ENCODE assay signal across 28 cellular contexts in the genomic region with DNA sequence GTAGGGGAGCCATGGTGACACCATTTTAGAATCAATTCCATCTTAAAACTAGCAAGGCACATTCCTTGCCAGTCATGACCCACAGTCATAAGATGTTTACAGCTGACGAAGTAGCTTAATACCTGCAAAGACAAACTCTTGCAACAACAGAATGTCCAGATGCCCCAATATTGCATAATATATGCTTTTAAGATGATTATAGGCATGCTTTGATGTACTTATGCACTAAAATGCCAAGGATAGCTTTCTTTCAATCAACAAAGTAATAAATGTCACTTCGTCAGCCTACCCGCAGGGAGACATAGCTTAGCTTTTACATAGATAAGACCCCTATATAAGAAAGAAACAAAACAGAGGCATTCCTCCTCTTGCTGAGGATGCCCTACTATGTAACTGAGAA. TPM values are rescaled to one million over a fixed set of nuclear protein-coding genes. Genes with fewer than 3 reads are reported as not detected.
DNase-seq lines count a peak whose midpoint lies in the region; ATAC-seq, FAIRE-seq and TF ChIP-seq lines count a peak whose summit lies in the region.
"Had no signal": no experiment of that assay in that cellular context is flagged by ENCODE, and none has a peak within 500 bp of the region (broad histone marks: within the 10 kb centered on the region; RNA-seq: fewer than 3 reads in every experiment).

No MANE protein-coding gene starts in this region.

- WGBS in body of pancreas, 2 donors, result 77 to 99% methylated on average over 3 of the region's 3 CpGs
- 79 to 88% methylated on average over 3 of the region's 3 CpGs for WGBS in pancreas, 2 donors

- H3K4me1 Mint-ChIP-seq in T-helper 17 cell, result peaks cover 26% of the 10 kb centered on the region

- no peak for TF ChIP-seq POLR2A in body of pancreas (IDR thresholded peaks at IDR 0.05)

- H3K4me3 ChIP-seq in body of pancreas, result no peak overlapping the region
- no peak overlapping the region for H3K4me3 ChIP-seq in fibroblast of villous mesenchyme (ENCODE audit: low read depth, low read length)
- no peak overlapping the region for H3K4me3 ChIP-seq in pancreas
- H3K4me3 ChIP-seq: A549; BLaER1 treated with 17β-estradiol and CSF1 and Interleukin-3, amounts not matched to agents 10 nM and 100 nM had no signal

- no peaks in the 10 kb centered on the region for H3K27me3 Mint-ChIP-seq in T-helper 17 cell
- H3K27me3 Mint-ChIP-seq: CD4-positive, alpha-beta T cell had no signal

- DNase-seq in T-helper 17 cell, result no peak
- no peak for DNase-seq in body of pancreas
- peak; percentile 39 for DNase-seq in fibroblast of villous mesenchyme (ENCODE audit: low read depth)
- DNase-seq in pancreas, result no peak
- DNase-seq in NCI-H1048 (lab: John Stamatoyannopoulos, UW), result no peak
- no peak for DNase-seq in stimulated activated naive CD4-positive, alpha-beta T cell treated with Interleukin-2 at 50 U/mL for 16 hours (lab: John Stamatoyannopoulos, UW)
- DNase-seq in ecto neural progenitor cell (ENCODE audit: low spot score), result no peak
- DNase-seq: AML-193; CD4-positive, alpha-beta T cell; DMS53; H7; IMR-90; KG1; MM.1S; NCI-H1417; NCI-H1694; NCI-H2029 treated with DMSO at 0.1 percent for 48 hours; NCI-H69; RPMI8226; SHP77 had no signal

- peaks cover 65% of the 10 kb centered on the region for H3K4me1 ChIP-seq in body of pancreas
- peaks cover 33 to 40% (median 34%) of the 10 kb centered on the region in 3 donors for H3K4me1 ChIP-seq in pancreas
- H3K4me1 ChIP-seq: A549 had no signal

- H3K9me3 ChIP-seq in T-helper 17 cell (ENCODE audit: control insufficient read depth, low read length, poor library complexity, severe bottlenecking), result no peaks in the 10 kb centered on the region
- H3K9me3 ChIP-seq in body of pancreas, result no peaks in the 10 kb centered on the region
- no peaks in the 10 kb centered on the region for H3K9me3 ChIP-seq in pancreas
- H3K9me3 ChIP-seq: A549 had no signal

- H3K36me3 ChIP-seq in body of pancreas (replicated peaks in 1 of 2; ENCODE audit: insufficient read depth in 1 of 2, low read depth in 2 of 2) (peaks cover 0 to 3% of the 10 kb centered on the region in 2 donors), pancreas (peaks cover 0 to 23% (median 0%) of the 10 kb centered on the region in 3 donors)

- no peaks in the 10 kb centered on the region for H3K27me3 ChIP-seq in body of pancreas
- H3K27me3 ChIP-seq in pancreas, result no peaks in the 10 kb centered on the region
- H3K27me3 ChIP-seq: BLaER1 treated with 17β-estradiol and CSF1 and Interleukin-3, amounts not matched to agents 10 nM and 100 nM had no signal

- TF ChIP-seq CTCF in body of pancreas (IDR thresholded peaks at IDR 0.05) (no peak), fibroblast of villous mesenchyme (IDR thresholded peaks at IDR 0.05; ENCODE audit: insufficient read depth, low read depth, low read length) (no peak), pancreas (IDR thresholded peaks at IDR 0.05) (no peak)

- H3K27ac ChIP-seq in body of pancreas (peak overlapping the region in 3 of 4 donors; percentile 78 to 87 (median 82)), pancreas (peak overlapping the region in 3 of 4 donors; percentile 0 to 80 (median 48))
- H3K27ac ChIP-seq: A549 had no signal

- no peak for FAIRE-seq in pancreas (lab: Jason Lieb, UNC)
- FAIRE-seq: A549, GM18507 had no signal

- ATAC-seq in T-helper 17 cell (no peak), body of pancreas (no peak), pancreas (no peak), HG03280 (IDR thresholded peaks at IDR 0.05; ENCODE audit: unreplicated experiment) (no peak)

- H3K4me3 Mint-ChIP-seq in T-helper 17 cell, result no peak overlapping the region
- H3K4me3 Mint-ChIP-seq: CD4-positive, alpha-beta T cell had no signal

- H3K36me3 Mint-ChIP-seq in T-helper 17 cell (ENCODE audit: low read depth), result peaks cover 9% of the 10 kb centered on the region

- H3K27ac Mint-ChIP-seq in T-helper 17 cell, result peak overlapping the region; percentile 68
- H3K27ac Mint-ChIP-seq: CD4-positive, alpha-beta T cell had no signal

- intact Hi-C loops in body of pancreas (cut with DNase I) (no loop called here), pancreas (cut with DNase I) (no loop called here)

RNA-seq across cellular contexts. Expression of a gene that starts 26.7 kb away (rescaled TPM):
- total RNA-seq in T-helper 17 cell (10 to 100 TPM; 33.1 to 34.0 TPM), body of pancreas (10 to 100 TPM; 73.8 to 83.8 TPM), fibroblast of villous mesenchyme (1.6 and 3.5 TPM in 2 replicates), pancreas (10 to 100 TPM; 30.4 to 47.2 (median 36.0) TPM)
- polyA plus RNA-seq in pancreas, result 10 to 100 TPM; 34.6 to 43.7 TPM
- total RNA-seq: G401, H7 had no signal

RNA-seq across cellular contexts. Expression of a gene that starts 38.7 kb away (rescaled TPM):
- total RNA-seq in T-helper 17 cell (10 to 100 TPM; 24.6 to 26.2 TPM), body of pancreas (10 to 100 TPM; 38.9 to 51.4 TPM), fibroblast of villous mesenchyme (72.2 and 81.2 TPM in 2 replicates), pancreas (10 to 100 TPM; 20.8 to 39.2 (median 28.4) TPM)
- polyA plus RNA-seq in pancreas, result 10 to 100 TPM; 22.9 to 47.8 TPM

RNA-seq across cellular contexts. Expression of a gene that starts 50.7 kb away (rescaled TPM):
- total RNA-seq in T-helper 17 cell (not detected), body of pancreas (under 1 TPM in 1 of 2 donors, not detected in 1; 0.66 TPM), fibroblast of villous mesenchyme (not detected in 2 replicates), pancreas (under 1 TPM; 0.13 to 0.31 (median 0.23) TPM)
- under 1 TPM; 0.08 to 0.77 TPM for polyA plus RNA-seq in pancreas
- total RNA-seq: CD4-positive, alpha-beta T cell; Daoy; G401; H7; IMR-90; NCI-H460; SK-MEL-5 had no signal
- polyA plus RNA-seq: IMR-90 had no signal
